8 cellular contexts compared by ENCODE assay signal in the genomic region with DNA sequence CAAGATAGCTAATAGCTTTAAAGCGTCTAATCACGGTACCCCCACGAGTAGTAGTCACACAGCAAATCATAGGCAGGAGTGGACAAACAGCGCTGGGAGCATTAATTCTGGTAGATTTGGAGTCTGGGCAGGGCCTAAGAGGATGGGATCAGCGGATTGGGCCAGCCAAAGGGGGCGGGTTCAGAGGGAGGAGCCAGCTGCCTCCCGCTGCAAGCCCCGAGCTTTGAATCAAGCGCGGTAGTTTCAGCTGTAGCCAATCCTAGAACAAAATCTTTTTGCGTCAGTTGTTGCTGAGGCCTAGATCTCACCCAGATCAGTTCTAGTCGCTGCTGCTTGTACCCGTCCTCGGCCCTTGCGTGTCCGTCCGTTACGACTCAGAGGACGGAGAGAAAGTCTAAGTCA. TPM values are rescaled to one million over a fixed set of nuclear protein-coding genes. Genes with fewer than 3 reads are reported as not detected.
DNase-seq lines count a peak whose midpoint lies in the region; ATAC-seq and TF ChIP-seq lines count a peak whose summit lies in the region.

No MANE protein-coding gene starts in this region.

- TF ChIP-seq CTCF in DND-41 (IDR thresholded peaks at IDR 0.05; ENCODE audit: borderline replicate concordance, extremely low read depth, low read length, poor library complexity, severe bottlenecking) (no peak), nephron (IDR thresholded peaks at IDR 0.05; ENCODE audit: unreplicated experiment in 3 of 3) (no peak)

- H4K20me1 ChIP-seq in DND-41 (ENCODE audit: insufficient read depth, low read length): peaks cover 36% of the 10 kb centered on the region

- peak overlapping the region; percentile 91 for H2AFZ ChIP-seq in DND-41 (ENCODE audit: low read depth, low read length)

- H3K9me3 Mint-ChIP-seq in nephron: no peaks in the 10 kb centered on the region
- no peaks in the 10 kb centered on the region for H3K9me3 Mint-ChIP-seq in stimulated activated naive CD8-positive, alpha-beta T cell treated with anti-CD3 and anti-CD28 coated beads, Interleukin-15, Interleukin-2, amounts not matched to agents 100 ng/mL and 50 ng/mL, for 24 hours

- ATAC-seq in DND-41 (ENCODE audit: insufficient read depth, low read depth): peak; percentile 85

- peak overlapping the region; percentile 69 for H3K4me2 ChIP-seq in DND-41 (ENCODE audit: insufficient read depth, low read length)

- no peaks in the 10 kb centered on the region for H3K27me3 Mint-ChIP-seq in nephron (ENCODE audit: low read depth)
- no peaks in the 10 kb centered on the region for H3K27me3 Mint-ChIP-seq in stimulated activated naive CD8-positive, alpha-beta T cell treated with anti-CD3 and anti-CD28 coated beads, Interleukin-15, Interleukin-2, amounts not matched to agents 100 ng/mL and 50 ng/mL, for 24 hours

- H3K27ac ChIP-seq in DND-41 (ENCODE audit: low read length): peak overlapping the region; percentile 97

- H3K9ac ChIP-seq in DND-41 (ENCODE audit: low read depth, low read length): peak overlapping the region; percentile 97

- peaks cover 35% of the 10 kb centered on the region for H3K4me1 ChIP-seq in DND-41 (ENCODE audit: insufficient read depth, low read length)

- H3K27me3 ChIP-seq in DND-41 (ENCODE audit: insufficient read depth, low read length, poor library complexity): no peaks in the 10 kb centered on the region

- peaks cover 47% of the 10 kb centered on the region for H3K79me2 ChIP-seq in DND-41 (ENCODE audit: insufficient read depth, low read length)

- H3K4me3 ChIP-seq in DND-41 (ENCODE audit: low read depth in 1 of 2, low read length in 2 of 2): peak overlapping the region; percentile 41 to 65; a peak in 3 of 4 replicates

- peaks cover 31% of the 10 kb centered on the region for H3K36me3 ChIP-seq in DND-41 (ENCODE audit: insufficient read depth, low read length)

- H3K36me3 Mint-ChIP-seq in nephron (ENCODE audit: low read depth): no peaks in the 10 kb centered on the region
- H3K36me3 Mint-ChIP-seq in stimulated activated naive CD8-positive, alpha-beta T cell treated with anti-CD3 and anti-CD28 coated beads, Interleukin-15, Interleukin-2, amounts not matched to agents 100 ng/mL and 50 ng/mL, for 24 hours (ENCODE audit: low read depth): peaks cover 20% of the 10 kb centered on the region

- DNase-seq in DND-41 (peak; percentile 97), GOT3 (lab: John Stamatoyannopoulos, UW) (peak; percentile 82), LHCN-M2 (ENCODE audit: low read depth) (peak; percentile 95), RPMI8226 (peak; percentile 99), fibroblast of the conjunctiva (ENCODE audit: low read depth) (peak; percentile 97)
- peak; percentile 97 for DNase-seq in activated effector memory CD4-positive, alpha-beta T cell treated with anti-CD3 and anti-CD28 coated beads, Interleukin-2, amount 50 U/mL, for 16 hours

- peak overlapping the region; percentile 87 to 98 (median 96) for H3K27ac Mint-ChIP-seq in nephron
- H3K27ac Mint-ChIP-seq in stimulated activated naive CD8-positive, alpha-beta T cell treated with anti-CD3 and anti-CD28 coated beads, Interleukin-15, Interleukin-2, amounts not matched to agents 100 ng/mL and 50 ng/mL, for 24 hours: peak overlapping the region; percentile 98

- H3K4me3 Mint-ChIP-seq in nephron: peak overlapping the region; percentile 93 to 96 (median 96)
- peak overlapping the region; percentile 96 for H3K4me3 Mint-ChIP-seq in stimulated activated naive CD8-positive, alpha-beta T cell treated with anti-CD3 and anti-CD28 coated beads, Interleukin-15, Interleukin-2, amounts not matched to agents 100 ng/mL and 50 ng/mL, for 24 hours

- no peaks in the 10 kb centered on the region for H3K9me3 ChIP-seq in DND-41 (ENCODE audit: insufficient read depth, low read length, severe bottlenecking)

- H3K4me1 Mint-ChIP-seq in nephron: peaks cover 23% of the 10 kb centered on the region
- peaks cover 33% of the 10 kb centered on the region for H3K4me1 Mint-ChIP-seq in stimulated activated naive CD8-positive, alpha-beta T cell treated with anti-CD3 and anti-CD28 coated beads, Interleukin-15, Interleukin-2, amounts not matched to agents 100 ng/mL and 50 ng/mL, for 24 hours (ENCODE audit: low read depth)

RNA-seq across cellular contexts. Expression of gene NASP, which starts 0.6 kb away (rescaled TPM):
- total RNA-seq in LHCN-M2 (2014; rRNA removed): 112 and 123 TPM in 2 replicates
- polyA plus RNA-seq in LHCN-M2 (2012): 73.9 TPM

RNA-seq across cellular contexts. Expression of gene AKR1A1, which starts 32.6 kb away (rescaled TPM):
- 64.3 and 67.5 TPM in 2 replicates for total RNA-seq in LHCN-M2 (2014; rRNA removed)
- polyA plus RNA-seq in LHCN-M2 (2012): 141 TPM

RNA-seq across cellular contexts. Expression of gene CCDC17, which starts 40.6 kb away (rescaled TPM):
- 0.58 and 0.98 TPM in 2 replicates for total RNA-seq in LHCN-M2 (2014; rRNA removed)
- polyA plus RNA-seq in LHCN-M2 (2012): 0.11 TPM

Comparison
In these comparisons a context has a peak if more than half of its experiments do, and no peak if none do; other contexts are left out.
1. Peak in every context shown above with its lines: DNase-seq, ATAC-seq, H3K4me3 ChIP-seq and H3K27ac ChIP-seq.